ENCODE assay signal across 12 cellular contexts in genomic region chr18:22667616-22668422, GRCh38.
A peak's percentile ranks its signal among the peaks of the same experiment; 100 is the strongest.
DNase-seq lines count a peak whose midpoint lies in the region; ATAC-seq and TF ChIP-seq lines count a peak whose summit lies in the region.
"Had no signal": no experiment of that assay in that cellular context is flagged by ENCODE, and none has a peak within 500 bp of the region (broad histone marks: within the 10 kb centered on the region; RNA-seq: fewer than 3 reads in every experiment).

No MANE protein-coding gene starts in this region.

- H3K4me3 ChIP-seq in mammary epithelial cell (replicated peaks in 1 of 3; ENCODE audit: insufficient read depth in 1 of 3, low read depth in 2 of 3, low read length in 3 of 3), result no peak overlapping the region
- no peak overlapping the region for H3K4me3 ChIP-seq in sigmoid colon
- H3K4me3 ChIP-seq: skin epidermis, upper lobe of right lung had no signal

- H3K4me1 ChIP-seq in mammary epithelial cell (ENCODE audit: insufficient read depth, low read length) (peaks cover 20% of the 10 kb centered on the region), sigmoid colon (peaks cover 0 to 41% (median 28%) of the 10 kb centered on the region in 4 donors)
- H3K4me1 ChIP-seq: upper lobe of right lung had no signal

- H3K79me2 ChIP-seq in mammary epithelial cell (ENCODE audit: insufficient read depth, low read length), result no peaks in the 10 kb centered on the region

- H4K20me1 ChIP-seq in mammary epithelial cell (ENCODE audit: insufficient read depth, low read length), result no peaks in the 10 kb centered on the region

- H3K4me3 Mint-ChIP-seq in activated T-cell treated with anti-CD3 and anti-CD28 coated beads, Interleukin-2, amount 50 U/mL, for 24 hours, result no peak overlapping the region

- CTCF ChIA-PET in mammary epithelial cell (lab: Charles Lee; ENCODE audit: low non-redundant PET), result no interaction called here

- no TSS peak for BruUV-seq in mammary epithelial cell (replicated peaks; lab: Mats Ljungman, UMichigan)

- H3K9me3 ChIP-seq in mammary epithelial cell (replicated peaks; ENCODE audit: insufficient read depth, low read length) (peaks cover 10% of the 10 kb centered on the region), sigmoid colon (no peaks in the 10 kb centered on the region)

- TF ChIP-seq EP300 in sigmoid colon (IDR thresholded peaks at IDR 0.05), result peak in 3 of 4 donors; percentile 72 to 83 (median 77)

- DNase-seq in mammary epithelial cell (peak; percentile 94), sigmoid colon (no peak), D341Med (ENCODE audit: low spot score) (no peak)
- no peak for DNase-seq in activated CD4-positive, CD25-positive, alpha-beta regulatory T cell (lab: John Stamatoyannopoulos, UW)
- DNase-seq in activated T-cell treated with anti-CD3 and anti-CD28 coated beads, Interleukin-2, amount 50 U/mL, for 24 hours, result no peak
- DNase-seq: activated effector memory CD4-positive, alpha-beta T cell treated with Interleukin-2 at 50 U/mL for 16 hours; Right ventricle myocardium superior; upper lobe of right lung had no signal

- H3K4me2 ChIP-seq in mammary epithelial cell (ENCODE audit: insufficient read depth, low read depth, low read length), result peak overlapping the region; percentile 57

- ATAC-seq in GM18867 (IDR thresholded peaks at IDR 0.05; ENCODE audit: unreplicated experiment) (peak; percentile 69), HG03565 (IDR thresholded peaks at IDR 0.05; ENCODE audit: unreplicated experiment) (peak; percentile 81), HG02759 (IDR thresholded peaks at IDR 0.05; ENCODE audit: unreplicated experiment) (no peak)

- peaks cover 14% of the 10 kb centered on the region for H3K27me3 Mint-ChIP-seq in activated T-cell treated with anti-CD3 and anti-CD28 coated beads, Interleukin-2, amount 50 U/mL, for 24 hours

- no peaks in the 10 kb centered on the region for H3K36me3 Mint-ChIP-seq in activated T-cell treated with anti-CD3 and anti-CD28 coated beads, Interleukin-2, amount 50 U/mL, for 24 hours (ENCODE audit: low read depth)

- intact Hi-C loops in mammary epithelial cell (cut with micrococcal nuclease), result no loop called here
- intact Hi-C loops in sigmoid colon (cut with DNase I), result loop anchor here (2.0 kb wide), 1 partner anchor 15 kb away; no protein-coding TSS in a partner anchor

- H3K36me3 ChIP-seq in mammary epithelial cell (ENCODE audit: insufficient read depth, low read length) (no peaks in the 10 kb centered on the region), sigmoid colon (no peaks in the 10 kb centered on the region)
- H3K36me3 ChIP-seq: upper lobe of right lung had no signal

- TF ChIP-seq POLR2A in sigmoid colon (IDR thresholded peaks at IDR 0.05), result no peak

- H3K4me1 Mint-ChIP-seq in activated T-cell treated with anti-CD3 and anti-CD28 coated beads, Interleukin-2, amount 50 U/mL, for 24 hours (ENCODE audit: low read depth), result no peaks in the 10 kb centered on the region

- H3K27ac ChIP-seq in mammary epithelial cell (ENCODE audit: insufficient read depth, low read depth, low read length), result peak overlapping the region; percentile 54
- peak overlapping the region in 3 of 4 donors; percentile 69 to 85 (median 79) for H3K27ac ChIP-seq in sigmoid colon
- H3K27ac ChIP-seq: skin epidermis, upper lobe of right lung had no signal

- no peaks in the 10 kb centered on the region for H3K27me3 ChIP-seq in mammary epithelial cell (ENCODE audit: insufficient read depth, low read length)
- H3K27me3 ChIP-seq in sigmoid colon, result no peaks in the 10 kb centered on the region
- H3K27me3 ChIP-seq: upper lobe of right lung had no signal

- no peak overlapping the region for H3K27ac Mint-ChIP-seq in activated T-cell treated with anti-CD3 and anti-CD28 coated beads, Interleukin-2, amount 50 U/mL, for 24 hours

- TF ChIP-seq CTCF in mammary epithelial cell (conservative IDR thresholded peaks at IDR 0.05 in 1 of 2, IDR thresholded peaks at IDR 0.05 in 1 of 2; ENCODE audit: extremely low read depth in 1 of 2, insufficient read depth in 1 of 2, low read depth in 1 of 2, low read length in 2 of 2), result no peak
- TF ChIP-seq CTCF in sigmoid colon (IDR thresholded peaks at IDR 0.05), result no peak

- in situ Hi-C loops in mammary epithelial cell (cut with MboI; ENCODE audit: low sequenced_read_pairs in 2 of 2), result no loop called here

- peak overlapping the region; percentile 54 for H2AFZ ChIP-seq in mammary epithelial cell (ENCODE audit: low read depth, low read length)

- no peak overlapping the region for H3K9ac ChIP-seq in mammary epithelial cell (ENCODE audit: insufficient read depth, low read length)

- peaks cover 12% of the 10 kb centered on the region for H3K9me3 Mint-ChIP-seq in activated T-cell treated with anti-CD3 and anti-CD28 coated beads, Interleukin-2, amount 50 U/mL, for 24 hours

- WGBS in mammary epithelial cell (ENCODE audit: low coverage, missing lambda C conversion rate), result 46% methylated on average over 8 of the region's 8 CpGs
- 75 to 85% methylated on average over 8 of the region's 8 CpGs for WGBS in sigmoid colon, 2 donors

- dilution Hi-C loops in mammary epithelial cell (cut with HindIII; ENCODE audit: low sequenced_read_pairs), result no loop called here
